7 cellular contexts compared by ENCODE assay signal in the genomic region with DNA sequence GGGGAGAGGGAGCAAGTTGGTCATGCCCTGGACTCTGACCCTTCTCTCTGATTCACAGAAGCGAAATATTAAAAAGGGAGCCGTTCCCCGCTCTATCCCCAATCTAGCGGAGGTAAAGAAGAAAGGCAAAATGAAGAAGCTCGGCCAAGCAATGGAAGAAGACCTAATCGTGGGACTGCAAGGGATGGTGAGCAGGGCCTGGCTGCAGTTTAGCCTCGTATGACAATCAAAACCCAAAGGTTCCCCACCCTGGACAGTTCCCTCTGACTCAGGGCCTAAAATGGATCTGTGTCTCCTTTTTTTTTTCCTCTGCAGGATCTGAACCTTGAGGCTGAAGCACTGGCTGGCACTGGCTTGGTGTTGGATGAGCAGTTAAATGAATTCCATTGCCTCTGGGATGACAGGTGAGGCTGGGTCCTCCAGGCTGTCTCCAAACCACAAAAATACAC. TPM values are rescaled to one million over a fixed set of nuclear protein-coding genes. Genes with fewer than 3 reads are reported as not detected.
DNase-seq lines count a peak whose midpoint lies in the region; TF ChIP-seq lines count a peak whose summit lies in the region.

No MANE protein-coding gene starts in this region.

- H3K9ac ChIP-seq in HUES6 (ENCODE audit: low read length) = peak overlapping the region; percentile 50

- no peak for TF ChIP-seq CTCF in stomach (IDR thresholded peaks at IDR 0.05)

- H3K36me3 ChIP-seq in HUES6 (ENCODE audit: control insufficient read depth, insufficient read depth, low read length) (peaks cover 22% of the 10 kb centered on the region), stomach (peaks cover 0 to 24% (median 15%) of the 10 kb centered on the region in 4 donors)

- peak overlapping the region; percentile 85 for H3K4me3 ChIP-seq in HUES6 (ENCODE audit: low read depth, low read length)
- peak overlapping the region; percentile 71 for H3K4me3 ChIP-seq in iPS-18c (ENCODE audit: insufficient read depth, low read depth, low read length)
- H3K4me3 ChIP-seq in stomach = peak overlapping the region; percentile 42 to 54 (median 44)

- H3K27me3 ChIP-seq in HUES6 (ENCODE audit: control insufficient read depth, insufficient read depth, low read length) (no peaks in the 10 kb centered on the region), stomach (no peaks in the 10 kb centered on the region)

- H3K27ac Mint-ChIP-seq in activated T-helper 1 cell treated with anti-CD3 and anti-CD28 coated beads, Interleukin-12 subunit alpha, Interleukin-12 subunit beta, Interleukin-2, Interleukin-4 antibody, amounts not matched to agents 30 ng/mL and 10 ng/mL and 1 ng/mL, durations not matched to agents 14 hours and 24 hours and 36 hours = peak overlapping the region; percentile 98

- peaks cover 12% of the 10 kb centered on the region for H3K36me3 Mint-ChIP-seq in activated T-helper 1 cell treated with anti-CD3 and anti-CD28 coated beads, Interleukin-12 subunit alpha, Interleukin-12 subunit beta, Interleukin-2, Interleukin-4 antibody, amounts not matched to agents 30 ng/mL and 10 ng/mL and 1 ng/mL, durations not matched to agents 14 hours and 24 hours and 36 hours (ENCODE audit: low read depth)

- intact Hi-C loops in activated T-helper 1 cell treated with anti-CD3 and anti-CD28 coated beads, Interleukin-12 subunit alpha, Interleukin-12 subunit beta, Interleukin-2, Interleukin-4 antibody, amounts not matched to agents 30 ng/mL and 10 ng/mL and 1 ng/mL, durations not matched to agents 14 hours and 24 hours and 36 hours (cut with micrococcal nuclease) = loop anchor here (1.0 to 10.0 kb wide), 14 partner anchors 66 to 1148 kb away; partner anchors contain the start of genes EBP, ELK1, GPKOW and GRIPAP1
- intact Hi-C loops in stomach (cut with DNase I; ENCODE audit: low total_unique reads) = no loop called here

- no peak for DNase-seq in activated T-helper 1 cell treated with anti-CD3 and anti-CD28 coated beads, Interleukin-12 subunit alpha, Interleukin-12 subunit beta, Interleukin-2, Interleukin-4 antibody, amounts not matched to agents 30 ng/mL and 10 ng/mL and 1 ng/mL, durations not matched to agents 14 hours and 24 hours and 36 hours (ENCODE audit: low spot score)
- DNase-seq in stomach (no peak), OCI-M2 (lab: John Stamatoyannopoulos, UW; ENCODE audit: unreplicated experiment) (no peak)
- DNase-seq in central memory CD4-positive, alpha-beta T cell = no peak
- no peak for DNase-seq in activated CD4-positive, alpha-beta T cell treated with anti-CD3 and anti-CD28 coated beads for 1 hour

- H3K9me3 ChIP-seq in HUES6 (ENCODE audit: control insufficient read depth, insufficient read depth, low read depth, low read length) = peaks cover 13% of the 10 kb centered on the region; the same call in 1 of the 2 replicates
- H3K9me3 ChIP-seq in iPS-18c (ENCODE audit: control insufficient read depth, insufficient read depth, low read length) = peaks cover 3% of the 10 kb centered on the region
- H3K9me3 ChIP-seq in stomach = peaks cover 0 to 4% (median 0%) of the 10 kb centered on the region in 4 donors

- peaks cover 17% of the 10 kb centered on the region for H3K4me1 Mint-ChIP-seq in activated T-helper 1 cell treated with anti-CD3 and anti-CD28 coated beads, Interleukin-12 subunit alpha, Interleukin-12 subunit beta, Interleukin-2, Interleukin-4 antibody, amounts not matched to agents 30 ng/mL and 10 ng/mL and 1 ng/mL, durations not matched to agents 14 hours and 24 hours and 36 hours (ENCODE audit: low read depth)

- WGBS in stomach, 5 donors = 30 to 63% (median 40%) methylated on average over 7 of the region's 7 CpGs

- H3K4me3 Mint-ChIP-seq in activated T-helper 1 cell treated with anti-CD3 and anti-CD28 coated beads, Interleukin-12 subunit alpha, Interleukin-12 subunit beta, Interleukin-2, Interleukin-4 antibody, amounts not matched to agents 30 ng/mL and 10 ng/mL and 1 ng/mL, durations not matched to agents 14 hours and 24 hours and 36 hours = peak overlapping the region; percentile 91

- H3K27me3 Mint-ChIP-seq in activated T-helper 1 cell treated with anti-CD3 and anti-CD28 coated beads, Interleukin-12 subunit alpha, Interleukin-12 subunit beta, Interleukin-2, Interleukin-4 antibody, amounts not matched to agents 30 ng/mL and 10 ng/mL and 1 ng/mL, durations not matched to agents 14 hours and 24 hours and 36 hours (ENCODE audit: insufficient read depth) = no peaks in the 10 kb centered on the region

- H3K27ac ChIP-seq in HUES6 (ENCODE audit: low read depth, low read length) = peak overlapping the region; percentile 82
- H3K27ac ChIP-seq in stomach = peak overlapping the region; percentile 88 to 97 (median 95)

- no peak for TF ChIP-seq EP300 in stomach (IDR thresholded peaks at IDR 0.05)

- H3K9me3 Mint-ChIP-seq in activated T-helper 1 cell treated with anti-CD3 and anti-CD28 coated beads, Interleukin-12 subunit alpha, Interleukin-12 subunit beta, Interleukin-2, Interleukin-4 antibody, amounts not matched to agents 30 ng/mL and 10 ng/mL and 1 ng/mL, durations not matched to agents 14 hours and 24 hours and 36 hours = no peaks in the 10 kb centered on the region

- H3K4me1 ChIP-seq in HUES6 (ENCODE audit: control insufficient read depth, insufficient read depth, low read length) (no peaks in the 10 kb centered on the region; the same call in 1 of the 2 replicates), stomach (peaks cover 0 to 15% (median 4%) of the 10 kb centered on the region in 4 donors)

- no peak for TF ChIP-seq POLR2A in stomach (IDR thresholded peaks at IDR 0.05)

RNA-seq across cellular contexts. Expression of gene HDAC6, which starts 1.0 kb away (rescaled TPM):
- 44.7 and 56.4 TPM in 2 replicates for total RNA-seq in activated T-helper 1 cell treated with anti-CD3 and anti-CD28 coated beads, Interleukin-12 subunit alpha, Interleukin-12 subunit beta, Interleukin-2, Interleukin-4 antibody, amounts not matched to agents 30 ng/mL and 10 ng/mL and 1 ng/mL, durations not matched to agents 14 hours and 24 hours and 36 hours
- 100 to 1,000 TPM in 3 of 5 donors, 10 to 100 TPM in 2; 41.0 to 356 (median 104) TPM for total RNA-seq in stomach
- polyA plus RNA-seq in stomach = 10 to 100 TPM; 20.9 to 70.9 (median 31.6) TPM

RNA-seq across cellular contexts. Expression of gene GATA1, which starts 16.4 kb away (rescaled TPM):
- not detected in 2 replicates for total RNA-seq in activated T-helper 1 cell treated with anti-CD3 and anti-CD28 coated beads, Interleukin-12 subunit alpha, Interleukin-12 subunit beta, Interleukin-2, Interleukin-4 antibody, amounts not matched to agents 30 ng/mL and 10 ng/mL and 1 ng/mL, durations not matched to agents 14 hours and 24 hours and 36 hours
- 1 to 10 TPM in 1 of 5 donors, not detected in 4; 9.4 TPM for total RNA-seq in stomach
- polyA plus RNA-seq in stomach = under 1 TPM in 1 of 3 donors, not detected in 2; 0.37 TPM

RNA-seq across cellular contexts. Expression of gene ERAS, which starts 23.5 kb away (rescaled TPM):
- total RNA-seq in activated T-helper 1 cell treated with anti-CD3 and anti-CD28 coated beads, Interleukin-12 subunit alpha, Interleukin-12 subunit beta, Interleukin-2, Interleukin-4 antibody, amounts not matched to agents 30 ng/mL and 10 ng/mL and 1 ng/mL, durations not matched to agents 14 hours and 24 hours and 36 hours = not detected in 2 replicates
- not detected for total RNA-seq in stomach
- polyA plus RNA-seq in stomach = not detected

RNA-seq across cellular contexts. Expression of gene PCSK1N, which starts 32.6 kb away (rescaled TPM):
- 0.36 and 0.42 TPM in 2 replicates for total RNA-seq in activated T-helper 1 cell treated with anti-CD3 and anti-CD28 coated beads, Interleukin-12 subunit alpha, Interleukin-12 subunit beta, Interleukin-2, Interleukin-4 antibody, amounts not matched to agents 30 ng/mL and 10 ng/mL and 1 ng/mL, durations not matched to agents 14 hours and 24 hours and 36 hours
- 10 to 100 TPM in 2 of 5 donors, 1 to 10 TPM in 3; 1.3 to 46.6 (median 7.0) TPM for total RNA-seq in stomach
- 10 to 100 TPM; 12.4 to 15.3 (median 13.1) TPM for polyA plus RNA-seq in stomach

RNA-seq across cellular contexts. Expression of gene GLOD5, which starts 41.3 kb away (rescaled TPM):
- not detected in 2 replicates for total RNA-seq in activated T-helper 1 cell treated with anti-CD3 and anti-CD28 coated beads, Interleukin-12 subunit alpha, Interleukin-12 subunit beta, Interleukin-2, Interleukin-4 antibody, amounts not matched to agents 30 ng/mL and 10 ng/mL and 1 ng/mL, durations not matched to agents 14 hours and 24 hours and 36 hours
- total RNA-seq in stomach = not detected
- polyA plus RNA-seq in stomach = 1 to 10 TPM; 1.7 to 2.1 (median 1.7) TPM
